In genomic region chr20:59753836-59754235, GRCh38 we compare ENCODE assay signal across 1 cellular context.
TF ChIP-seq lines count a peak whose summit lies in the region.

No MANE protein-coding gene starts in this region.

TF ChIP-seq in K562, 482 proteins besides CTCF, POLR2A, EP300 and RAD21 (continued from another document):
- no peak for TF ChIP-seq CHD7 (IDR thresholded peaks at IDR 0.05; ENCODE audit: low read depth, low read length)
- TF ChIP-seq BCLAF1 (IDR thresholded peaks at IDR 0.05; ENCODE audit: borderline replicate concordance in 1 of 2, control insufficient read depth in 1 of 2, low read depth in 2 of 2, low read length in 1 of 2): no peak
- no peak for TF ChIP-seq HES1 (IDR thresholded peaks at IDR 0.05; ENCODE audit: low read depth)
- no peak for TF ChIP-seq ZNF551 (CRISPR knock-in tag; IDR thresholded peaks at IDR 0.05)
- no peak for TF ChIP-seq POLR3A (IDR thresholded peaks at IDR 0.05; ENCODE audit: borderline replicate concordance, extremely low read depth, insufficient read depth, insufficient read length)
- no peak for TF ChIP-seq E2F1 (CRISPR knock-in tag; IDR thresholded peaks at IDR 0.05)
- no peak for TF ChIP-seq ZNF436 (CRISPR knock-in tag; IDR thresholded peaks at IDR 0.05)
- no peak for TF ChIP-seq CC2D1A (IDR thresholded peaks at IDR 0.05)
